ENCODE assay signal across 5 cellular contexts in the genomic region with DNA sequence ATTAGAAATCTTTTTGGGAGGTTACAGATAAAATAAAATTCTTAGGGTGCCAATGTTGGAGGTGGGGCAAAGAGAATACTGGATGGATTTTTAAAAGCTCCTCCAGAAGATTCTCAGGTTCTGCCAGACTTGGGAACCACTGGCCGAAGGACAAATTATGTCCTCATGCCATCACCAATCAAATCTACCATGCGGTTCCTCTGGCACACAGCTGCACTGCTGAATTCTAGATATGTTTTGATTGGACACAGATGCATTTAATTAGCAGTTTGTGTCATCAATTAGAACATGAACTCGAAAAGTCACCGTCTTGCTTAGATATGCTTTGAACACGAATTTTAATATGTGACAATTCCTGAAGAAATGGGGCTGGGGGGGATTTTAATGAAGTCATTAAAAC.
"Had no signal": no experiment of that assay in that cellular context is flagged by ENCODE, and none has a peak within 500 bp of the region (broad histone marks: within the 10 kb centered on the region; RNA-seq: fewer than 3 reads in every experiment).

No MANE protein-coding gene starts in this region.

- DNase-seq: H9, HCEC 1CT had no signal

- H3K4me3 ChIP-seq: GM23338 had no signal

- H3K9me3 Mint-ChIP-seq: GM23338, H9 had no signal

- H3K36me3 Mint-ChIP-seq: IgD-negative memory B cell had no signal

- H3K27me3 Mint-ChIP-seq: IgD-negative memory B cell had no signal

- ATAC-seq: GM23338, HepG2 had no signal

- H3K4me3 Mint-ChIP-seq: GM23338, H9, IgD-negative memory B cell had no signal

- H3K27ac Mint-ChIP-seq: GM23338, H9, IgD-negative memory B cell had no signal

- H3K4me1 Mint-ChIP-seq: IgD-negative memory B cell had no signal
